Comparison of ENCODE assay signal across 18 cellular contexts in the genomic region with DNA sequence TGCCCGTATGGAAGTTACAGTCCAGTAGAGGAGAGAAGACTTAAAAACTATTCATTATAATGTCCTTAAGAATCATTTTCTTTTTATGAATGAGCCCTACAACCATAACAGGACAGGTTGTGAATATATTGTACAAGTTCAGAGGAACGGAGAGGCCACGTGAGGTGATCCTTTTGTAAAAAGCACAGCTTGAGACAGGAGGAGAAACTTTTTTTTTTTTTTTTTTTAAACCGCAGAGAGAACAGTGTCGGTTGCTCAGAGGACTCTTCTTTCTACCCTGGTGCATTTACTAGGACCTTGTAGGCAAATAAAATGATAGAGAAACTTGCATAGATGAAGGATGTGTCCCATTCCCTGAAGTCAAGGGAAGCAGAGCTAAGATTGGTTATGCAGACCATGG. TPM values are rescaled to one million over a fixed set of nuclear protein-coding genes. Genes with fewer than 3 reads are reported as not detected.
DNase-seq lines count a peak whose midpoint lies in the region; ATAC-seq lines count a peak whose summit lies in the region.
"Had no signal": no experiment of that assay in that cellular context is flagged by ENCODE, and none has a peak within 500 bp of the region (broad histone marks: within the 10 kb centered on the region; RNA-seq: fewer than 3 reads in every experiment).

No MANE protein-coding gene starts in this region.

- no peak overlapping the region for H2AK5ac ChIP-seq in trophoblast cell (ENCODE audit: low read length)

- H3K36me3 Mint-ChIP-seq in activated naive CD8-positive, alpha-beta T cell treated with anti-CD3 and anti-CD28 coated beads, Interleukin-2, amount 10 ng/mL, durations not matched to agents 7 days and 5 days = peaks cover 29% of the 10 kb centered on the region

- H2BK5ac ChIP-seq in trophoblast cell (ENCODE audit: low read depth, low read length, poor library complexity) = no peak overlapping the region

- H4K8ac ChIP-seq in trophoblast cell (ENCODE audit: low read depth, low read length) = no peak overlapping the region

- H3K14ac ChIP-seq in trophoblast cell (ENCODE audit: low read length) = no peak overlapping the region

- POLR2A ChIA-PET in activated naive CD8-positive, alpha-beta T cell treated with anti-CD3 and anti-CD28 coated beads, Interleukin-2, amount 10 ng/mL, durations not matched to agents 7 days and 5 days (lab: Charles Lee) = interaction anchor here (1.2 kb wide), 1 partner anchor 32 kb away, joined by 3 read pairs; a partner anchor contains a TSS

- H3K9ac ChIP-seq in trophoblast cell (ENCODE audit: low read length) = no peak overlapping the region
- H3K9ac ChIP-seq: KMS-11, parathyroid adenoma had no signal

- H3K18ac ChIP-seq in trophoblast cell (ENCODE audit: low read length) = no peak overlapping the region

- no peak overlapping the region for H2AFZ ChIP-seq in trophoblast cell (ENCODE audit: insufficient read depth, low read length, poor library complexity)
- H2AFZ ChIP-seq: parathyroid adenoma had no signal

- DNase-seq in activated CD4-positive, CD25-positive, alpha-beta regulatory T cell treated with anti-CD3 and anti-CD28 coated beads, Interleukin-2, amount 50 U/mL, for 72 hours = no peak
- no peak for DNase-seq in activated naive CD8-positive, alpha-beta T cell treated with anti-CD3 and anti-CD28 coated beads, Interleukin-2, amount 10 ng/mL, durations not matched to agents 7 days and 5 days
- DNase-seq in trophoblast cell (no peak), NCI-H1092 (lab: John Stamatoyannopoulos, UW) (no peak)
- DNase-seq: activated CD4-positive, alpha-beta T cell treated with anti-CD3 and anti-CD28 coated beads for 4 hours; anterior cingulate cortex; heart left ventricle; HFFc6; lower lobe of right lung; NCI-H1092 treated with DMSO at 0.1 percent for 48 hours; stimulated activated CD4-positive, alpha-beta T cell treated with anti-CD3 and anti-CD28 coated beads, Interleukin-1b, Interleukin-23, amount 100 ng/mL, for 48 hours had no signal

- H3K9me3 ChIP-seq in KOPT-K1 (ENCODE audit: insufficient read depth, low read length, poor library complexity, severe bottlenecking) (peaks cover 13% of the 10 kb centered on the region), trophoblast cell (ENCODE audit: insufficient read depth, low read depth, low read length) (no peaks in the 10 kb centered on the region)

- peaks cover 36% of the 10 kb centered on the region for H3K4me1 Mint-ChIP-seq in activated naive CD8-positive, alpha-beta T cell treated with anti-CD3 and anti-CD28 coated beads, Interleukin-2, amount 10 ng/mL, durations not matched to agents 7 days and 5 days

- H4K12ac ChIP-seq in trophoblast cell (ENCODE audit: low read depth, low read length) = no peak overlapping the region

- H3K36me3 ChIP-seq in KOPT-K1 (ENCODE audit: insufficient read depth, low read length) (0 out of 2 replicates have a peak, but pooled peaks cover 4% of the 10 kb centered on the region), trophoblast cell (ENCODE audit: control insufficient read depth in 1 of 2, insufficient read depth in 2 of 2, low read length in 2 of 2) (no peaks in the 10 kb centered on the region)
- H3K36me3 ChIP-seq: heart left ventricle, lower lobe of right lung had no signal

- H3K4me3 ChIP-seq in trophoblast cell (ENCODE audit: low read depth, low read length) = no peak overlapping the region
- H3K4me3 ChIP-seq: heart left ventricle, lower lobe of right lung had no signal

- no peak overlapping the region for H3K4me2 ChIP-seq in trophoblast cell (ENCODE audit: low read length)
- H3K4me2 ChIP-seq: KMS-11 had no signal

- H3K27me3 ChIP-seq in trophoblast cell (ENCODE audit: insufficient read depth, low read length) = no peaks in the 10 kb centered on the region
- H3K27me3 ChIP-seq: heart left ventricle had no signal

- H3K23ac ChIP-seq in trophoblast cell (ENCODE audit: low read length) = no peak overlapping the region

- no CpG with 5 or more reads among the region's 5 CpGs for WGBS in trophoblast cell (ENCODE audit: extremely low coverage, insufficient coverage, insufficient read length)

- peaks cover 30% of the 10 kb centered on the region for H3K79me2 ChIP-seq in trophoblast cell (ENCODE audit: control insufficient read depth, insufficient read depth, low read length, poor library complexity)

- no peaks in the 10 kb centered on the region for H3K27me3 Mint-ChIP-seq in activated naive CD8-positive, alpha-beta T cell treated with anti-CD3 and anti-CD28 coated beads, Interleukin-2, amount 10 ng/mL, durations not matched to agents 7 days and 5 days

- peak overlapping the region; percentile 62 for H3K27ac ChIP-seq in KOPT-K1 (ENCODE audit: low read depth, low read length, poor library complexity, severe bottlenecking)
- no peak overlapping the region for H3K27ac ChIP-seq in trophoblast cell (ENCODE audit: low read depth, low read length)
- H3K27ac ChIP-seq: heart left ventricle, KMS-11, lower lobe of right lung, parathyroid adenoma had no signal

- peak; percentile 42 to 61 for ATAC-seq in activated CD4-positive, CD25-positive, alpha-beta regulatory T cell treated with anti-CD3 and anti-CD28 coated beads, Interleukin-2, amount 50 U/mL, for 24 hours
- peak; percentile 88 for ATAC-seq in activated naive CD8-positive, alpha-beta T cell treated with anti-CD3 and anti-CD28 coated beads, Interleukin-2, amount 10 ng/mL, durations not matched to agents 7 days and 5 days (ENCODE audit: low read depth)
- ATAC-seq in GM21390 (IDR thresholded peaks at IDR 0.05; ENCODE audit: unreplicated experiment) = no peak
- no peak for ATAC-seq in GM21576 (IDR thresholded peaks at IDR 0.05; ENCODE audit: unreplicated experiment)
- ATAC-seq: heart left ventricle, lower lobe of right lung, Panc1 had no signal

- no peaks in the 10 kb centered on the region for H3K4me1 ChIP-seq in trophoblast cell (ENCODE audit: control insufficient read depth in 1 of 2, insufficient read depth in 2 of 2, low read length in 2 of 2)

- H3K27ac Mint-ChIP-seq in activated naive CD8-positive, alpha-beta T cell treated with anti-CD3 and anti-CD28 coated beads, Interleukin-2, amount 10 ng/mL, durations not matched to agents 7 days and 5 days = peak overlapping the region; percentile 44
- H3K27ac Mint-ChIP-seq: HFFc6 had no signal

- no peak overlapping the region for H2BK12ac ChIP-seq in trophoblast cell (ENCODE audit: low read length)

- peaks cover 9% of the 10 kb centered on the region for H3K9me3 Mint-ChIP-seq in activated naive CD8-positive, alpha-beta T cell treated with anti-CD3 and anti-CD28 coated beads, Interleukin-2, amount 10 ng/mL, durations not matched to agents 7 days and 5 days

- H4K91ac ChIP-seq in trophoblast cell (ENCODE audit: low read depth, low read length) = no peak overlapping the region

- peak overlapping the region; percentile 67 for H3K4ac ChIP-seq in trophoblast cell (ENCODE audit: low read depth, low read length)

- H2BK120ac ChIP-seq in trophoblast cell (ENCODE audit: insufficient read depth, low read length, poor library complexity) = no peak overlapping the region

- no peaks in the 10 kb centered on the region for H3K79me1 ChIP-seq in trophoblast cell (ENCODE audit: low read length)

- H3K4me3 Mint-ChIP-seq in activated naive CD8-positive, alpha-beta T cell treated with anti-CD3 and anti-CD28 coated beads, Interleukin-2, amount 10 ng/mL, durations not matched to agents 7 days and 5 days = peak overlapping the region; percentile 45
- H3K4me3 Mint-ChIP-seq: HFFc6 had no signal

RNA-seq across cellular contexts. Expression of a gene that starts 32.1 kb away (rescaled TPM):
- 100 to 1,000 TPM; 109 to 122 TPM for total RNA-seq in activated naive CD8-positive, alpha-beta T cell treated with anti-CD3 and anti-CD28 coated beads, Interleukin-2, amount 10 ng/mL, durations not matched to agents 7 days and 5 days
- polyA plus RNA-seq in trophoblast cell (2013) = 25.1 and 25.7 TPM in 2 replicates

Comparison
In these comparisons a context has a peak if more than half of its experiments do, and no peak if none do; other contexts are left out.
1. ATAC-seq: peak in activated CD4-positive, CD25-positive, alpha-beta regulatory T cell treated with anti-CD3 and anti-CD28 coated beads, Interleukin-2, amount 50 U/mL, for 24 hours (2 of 2) and activated naive CD8-positive, alpha-beta T cell treated with anti-CD3 and anti-CD28 coated beads, Interleukin-2, amount 10 ng/mL, durations not matched to agents 7 days and 5 days (single experiment); none in GM21390 (single experiment) and GM21576 (single experiment).